8 cellular contexts compared by ENCODE assay signal in genomic region chr17:68101075-68101991, GRCh38.
DNase-seq lines count a peak whose midpoint lies in the region; ATAC-seq and TF ChIP-seq lines count a peak whose summit lies in the region.

No MANE protein-coding gene starts in this region.

- DNase-seq in GM10248 (ENCODE audit: extremely low spot score) (peak; percentile 84), NCI-H2196 treated with DMSO at 0.1 percent for 48 hours (lab: John Stamatoyannopoulos, UW; ENCODE audit: unreplicated experiment) (peak; percentile 92), cerebellum (ENCODE audit: low spot score) (peak; percentile 95), islet precursor cell (peak; percentile 99), smooth muscle cell of the brain vasculature (ENCODE audit: low read depth, low spot score) (peak; percentile 75)
- DNase-seq in activated CD4-positive, alpha-beta T cell treated with anti-CD3 and anti-CD28 coated beads for 1 hour, result peak; percentile 54

- ATAC-seq in HG03066 (IDR thresholded peaks at IDR 0.05; ENCODE audit: low read depth, unreplicated experiment) (peak; percentile 84), HG03571 (IDR thresholded peaks at IDR 0.05; ENCODE audit: unreplicated experiment) (no peak)

- TF ChIP-seq CTCF in GM10248 (IDR thresholded peaks at IDR 0.05; ENCODE audit: control extremely low read depth, extremely low read depth, low read depth, missing control alignments), result no peak

- CTCF ChIA-PET in GM10248 (lab: Yijun Ruan, JAX), result no interaction called here

- POLR2A ChIA-PET in GM10248 (lab: Yijun Ruan, JAX), result no interaction called here
